Comparison of ENCODE assay signal across 8 cellular contexts in genomic region chr19:57559404-57560025, GRCh38. TPM values are rescaled to one million over a fixed set of nuclear protein-coding genes. Genes with fewer than 3 reads are reported as not detected.
DNase-seq lines count a peak whose midpoint lies in the region; ATAC-seq and TF ChIP-seq lines count a peak whose summit lies in the region.

ZNF550 (minus strand) TSS chr19:57559863; CDS start chr19:57559682, 181 bp downstream.

- peak in 1 of 2 donors; percentile 44 for TF ChIP-seq RAD21 in liver (IDR thresholded peaks at IDR 0.05)

- H3K27me3 ChIP-seq in BJ (ENCODE audit: control insufficient read depth, insufficient read depth, low read length) = no peaks in the 10 kb centered on the region
- no peaks in the 10 kb centered on the region for H3K27me3 ChIP-seq in liver (ENCODE audit: control insufficient read depth in 4 of 4, insufficient read depth in 4 of 4, low read length in 3 of 4)

- peak; percentile 95 for ATAC-seq in HG03442 (IDR thresholded peaks at IDR 0.05; ENCODE audit: unreplicated experiment)

- H3K36me3 ChIP-seq in BJ (ENCODE audit: control insufficient read depth, insufficient read depth, low read length) = peaks cover 10% of the 10 kb centered on the region
- H3K36me3 ChIP-seq in liver (ENCODE audit: control insufficient read depth in 4 of 4, insufficient read depth in 3 of 4, low read depth in 1 of 4, low read length in 3 of 4) = peaks cover 5 to 20% (median 19%) of the 10 kb centered on the region in 4 donors

- peaks cover 0 to 19% (median 11%) of the 10 kb centered on the region in 4 donors for H3K4me1 ChIP-seq in liver (ENCODE audit: control insufficient read depth in 4 of 4, insufficient read depth in 4 of 4, low read length in 3 of 4)

- peak within 1 kb of the TSS in 1 of 2 donors; percentile 86 for H3K9ac ChIP-seq in liver (ENCODE audit: low read depth in 1 of 2, low read length in 2 of 2)

- peak within 1 kb of the TSS; percentile 84 for H3K4me3 ChIP-seq in BJ (ENCODE audit: low read depth, low read length)
- peak within 1 kb of the TSS; percentile 70 to 91 (median 72) for H3K4me3 ChIP-seq in liver (ENCODE audit: low read depth in 1 of 3, low read length in 3 of 3)

- DNase-seq in BJ (ENCODE audit: low read depth) (peak; percentile 38), GM19240 (ENCODE audit: insufficient read length, low spot score) (peak; percentile 56), NCI-H526 (lab: John Stamatoyannopoulos, UW) (peak; percentile 42 to 89), dermis blood vessel endothelial cell (peak; percentile 91)
- peak; percentile 74 to 84 for DNase-seq in activated CD4-positive, alpha-beta T cell treated with anti-CD3 and anti-CD28 coated beads, Interleukin-2, amount 50 U/mL, for 24 hours (ENCODE audit: low read depth in 1 of 2, low spot score in 1 of 2)
- DNase-seq in stimulated activated CD4-positive, alpha-beta T cell treated with anti-CD3 and anti-CD28 coated beads, Interleukin-2, amount 100 ng/mL, for 48 hours = peak; percentile 78 to 81

- TF ChIP-seq CTCF in BJ (IDR thresholded peaks at IDR 0.05; ENCODE audit: insufficient read depth, low read depth, low read length) (no peak), liver (IDR thresholded peaks at IDR 0.05; ENCODE audit: low read depth, low read length, missing input control) (no peak)

- peaks cover 20 to 54% (median 29%) of the 10 kb centered on the region in 4 donors for H3K9me3 ChIP-seq in liver (ENCODE audit: control insufficient read depth in 4 of 4, low read length in 3 of 4)

- CTCF ChIA-PET in BJ (lab: Yijun Ruan, JAX) = interaction anchor here (0.6 to 0.7 kb wide), 3 partner anchors 13 to 1143 kb away, joined by 3 read pairs; no protein-coding TSS in a partner anchor

- under 1% methylated on average over 56 of the region's 56 CpGs for WGBS in liver

- H3K27ac ChIP-seq in liver (ENCODE audit: low read depth in 1 of 2, low read length in 2 of 2) = peak within 1 kb of the TSS in 1 of 2 donors; percentile 67

- POLR2A ChIA-PET in BJ (lab: Charles Lee) = no interaction called here

TF ChIP-seq in liver, 16 proteins besides CTCF, POLR2A, EP300 and RAD21:
- TF ChIP-seq FOXA1 (IDR thresholded peaks at IDR 0.05) (no peak), MAX (IDR thresholded peaks at IDR 0.05) (peak; percentile 57), HNF4A (conservative IDR thresholded peaks at IDR 0.05) (no peak), GABPA (IDR thresholded peaks at IDR 0.05 in 1 of 2, conservative IDR thresholded peaks at IDR 0.05 in 1 of 2) (peak; percentile 85 to 98), ZBTB33 (IDR thresholded peaks at IDR 0.05) (peak; percentile 49), YY1 (IDR thresholded peaks at IDR 0.05) (peak; percentile 74), JUND (IDR thresholded peaks at IDR 0.05) (no peak), REST (IDR thresholded peaks at IDR 0.05) (peak; percentile 16), SP1 (IDR thresholded peaks at IDR 0.05) (no peak), ATF3 (IDR thresholded peaks at IDR 0.05) (no peak), FOXA2 (IDR thresholded peaks at IDR 0.05) (no peak), EGR1 (IDR thresholded peaks at IDR 0.05; ENCODE audit: low read depth in 2 of 2) (no peak), TAF1 (conservative IDR thresholded peaks at IDR 0.05) (no peak), RXRA (IDR thresholded peaks at IDR 0.05) (no peak), HNF4G (IDR thresholded peaks at IDR 0.05) (no peak), NR2F2 (IDR thresholded peaks at IDR 0.05) (no peak)
TF ChIP-seq in liver: peak in this region for 5.

RNA-seq across cellular contexts. Expression of gene ZNF550, which starts in this region (rescaled TPM):
- 6.3 and 7.2 TPM in 2 replicates for polyA plus RNA-seq in BJ (2011; rRNA removed)
- 5.1 and 6.9 TPM in 2 replicates for polyA minus RNA-seq in BJ (2011; rRNA and poly(A)+ RNA removed)
- 6.4 and 8.0 TPM in 2 replicates for total RNA-seq in dermis blood vessel endothelial cell
- total RNA-seq in liver = 1 to 10 TPM; 4.4 to 4.8 TPM
- polyA plus RNA-seq in liver = 1 to 10 TPM in 1 of 2 donors, under 1 TPM in 1; 0.96 to 3.0 TPM

Comparison
In these comparisons a context has a peak if more than half of its experiments do, and no peak if none do; other contexts are left out.
1. DNase-seq: peak in every context shown above with its lines; median percentile 91 in dermis blood vessel endothelial cell; 80 in stimulated activated CD4-positive, alpha-beta T cell treated with anti-CD3 and anti-CD28 coated beads, Interleukin-2, amount 100 ng/mL, for 48 hours; 79 in activated CD4-positive, alpha-beta T cell treated with anti-CD3 and anti-CD28 coated beads, Interleukin-2, amount 50 U/mL, for 24 hours; 66 in NCI-H526; 56 in GM19240; 38 in BJ.